ENCODE assay signal across 8 cellular contexts in the genomic region with DNA sequence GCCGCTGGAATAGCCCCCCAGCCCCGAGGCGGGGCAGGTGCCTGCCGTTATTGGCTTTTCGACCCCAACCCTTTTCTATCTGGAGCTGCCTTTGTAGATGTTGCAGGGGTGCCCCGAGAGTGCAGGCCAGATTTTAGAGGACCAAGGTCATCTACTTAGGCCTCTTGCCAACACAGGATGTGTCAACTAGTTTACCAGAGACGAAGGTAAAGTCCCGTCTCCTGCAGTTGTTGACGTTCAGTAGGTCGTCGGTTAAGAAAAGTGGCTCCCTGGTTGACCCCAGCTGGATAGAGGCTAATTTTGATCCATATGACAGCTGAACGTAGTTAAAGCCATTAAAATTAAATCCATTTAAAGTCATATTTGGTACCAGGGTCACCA. TPM values are rescaled to one million over a fixed set of nuclear protein-coding genes. Genes with fewer than 3 reads are reported as not detected.
A peak's percentile ranks its signal among the peaks of the same experiment; 100 is the strongest.
DNase-seq lines count a peak whose midpoint lies in the region; ATAC-seq and TF ChIP-seq lines count a peak whose summit lies in the region.

No MANE protein-coding gene starts in this region.

- H3K27me3 Mint-ChIP-seq in brain = no peaks in the 10 kb centered on the region

- no peak for DNase-seq in DND-41
- DNase-seq in KG1 (lab: John Stamatoyannopoulos, UW) = peak; percentile 88
- peak; percentile 47 for DNase-seq in kidney tubule cell (ENCODE audit: low spot score)
- peak in 7 of 49 donors; percentile 24 to 65 (median 40) for DNase-seq in substantia nigra (lab: John Stamatoyannopoulos, UW)
- DNase-seq in globus pallidus (ENCODE audit: low spot score) = no peak
- DNase-seq in iPS-NIHi11 (ENCODE audit: low spot score) = no peak

- no peak; the same call in 2 of the 3 replicates for ATAC-seq in DND-41 (ENCODE audit: insufficient read depth, low read depth)
- peak; percentile 7 for ATAC-seq in GM21390 (IDR thresholded peaks at IDR 0.05; ENCODE audit: unreplicated experiment)

- H3K27ac ChIP-seq in DND-41 (ENCODE audit: low read length) (peak overlapping the region; percentile 98), substantia nigra (ENCODE audit: low read depth, low read length, poor library complexity, severe bottlenecking) (peak overlapping the region; percentile 81)

- peak overlapping the region; percentile 88 for H2AFZ ChIP-seq in DND-41 (ENCODE audit: low read depth, low read length)

- peak overlapping the region; percentile 87 to 98 (median 90) for H3K4me3 Mint-ChIP-seq in brain

- peak overlapping the region; percentile 94 to 99 (median 95) for H3K27ac Mint-ChIP-seq in brain

- H3K27me3 ChIP-seq in DND-41 (ENCODE audit: insufficient read depth, low read length, poor library complexity) = no peaks in the 10 kb centered on the region

- peaks cover 49% of the 10 kb centered on the region for H3K79me2 ChIP-seq in DND-41 (ENCODE audit: insufficient read depth, low read length)

- H3K36me3 ChIP-seq in DND-41 (ENCODE audit: insufficient read depth, low read length) = peaks cover 11% of the 10 kb centered on the region

- peaks cover 36% of the 10 kb centered on the region for H4K20me1 ChIP-seq in DND-41 (ENCODE audit: insufficient read depth, low read length)

- H3K4me3 ChIP-seq in DND-41 (ENCODE audit: low read depth in 1 of 2, low read length in 2 of 2) = peak overlapping the region; percentile 84 to 85; a peak in 3 of 4 replicates

- no peaks in the 10 kb centered on the region for H3K9me3 ChIP-seq in DND-41 (ENCODE audit: insufficient read depth, low read length, severe bottlenecking)

- H3K9ac ChIP-seq in DND-41 (ENCODE audit: low read depth, low read length) = peak overlapping the region; percentile 92

- H3K9me3 Mint-ChIP-seq in brain = peaks cover 0 to 2% (median 0%) of the 10 kb centered on the region in 5 experiments

- H3K4me1 Mint-ChIP-seq in brain = peaks cover 45% of the 10 kb centered on the region

- peak overlapping the region; percentile 85 for H3K4me2 ChIP-seq in DND-41 (ENCODE audit: insufficient read depth, low read length)

- H3K4me1 ChIP-seq in DND-41 (ENCODE audit: insufficient read depth, low read length) = peaks cover 44% of the 10 kb centered on the region

- TF ChIP-seq CTCF in DND-41 (IDR thresholded peaks at IDR 0.05; ENCODE audit: borderline replicate concordance, extremely low read depth, low read length, poor library complexity, severe bottlenecking) = no peak
- TF ChIP-seq CTCF in brain (conservative IDR thresholded peaks at IDR 0.05) = no peak

- H3K36me3 Mint-ChIP-seq in brain = peaks cover 18% of the 10 kb centered on the region

RNA-seq across cellular contexts. Expression of a gene that starts 0.6 kb away (rescaled TPM):
- 36.3 TPM for polyA plus RNA-seq in brain (ENCODE audit: insufficient read depth, low read depth, low replicate concordance)

Comparison
In these comparisons a context has a peak if more than half of its experiments do, and no peak if none do; other contexts are left out.
1. DNase-seq: peak in KG1 (single experiment) and kidney tubule cell (single experiment); none in DND-41 (single experiment), globus pallidus (single experiment) and iPS-NIHi11 (single experiment).